ENCODE assay signal across 16 cellular contexts in the genomic region with DNA sequence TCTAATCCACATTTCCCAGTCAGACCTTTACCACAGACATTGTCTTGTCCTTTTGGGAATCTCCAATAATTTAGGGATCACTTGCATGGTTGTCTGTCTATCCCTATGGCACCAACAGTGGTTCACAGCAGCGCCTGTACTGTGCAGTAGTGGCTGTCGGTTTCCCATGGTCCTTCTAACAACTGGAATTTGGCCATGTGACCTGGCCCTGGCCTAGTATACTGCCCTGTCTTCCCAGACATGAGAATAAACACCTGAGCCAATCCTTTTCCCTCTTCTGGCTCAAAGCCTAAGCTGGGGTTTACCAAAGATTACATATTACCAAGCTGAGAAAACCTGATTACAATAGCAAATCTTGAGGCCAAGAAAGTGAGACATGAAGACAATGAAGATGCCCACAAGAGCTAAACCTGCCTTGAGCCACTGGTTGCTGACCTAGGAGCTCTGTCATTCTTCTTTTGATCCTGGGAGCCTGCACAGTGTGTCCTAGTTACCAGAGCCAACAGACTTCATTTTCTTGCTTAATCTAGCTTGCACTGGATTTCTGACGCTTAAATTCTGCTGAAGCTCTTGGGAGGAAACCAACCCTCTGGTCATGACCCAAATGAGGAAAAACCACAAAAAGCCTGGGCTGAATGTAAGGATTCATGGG.
DNase-seq lines count a peak whose midpoint lies in the region; ATAC-seq and TF ChIP-seq lines count a peak whose summit lies in the region.
"Had no signal": no experiment of that assay in that cellular context is flagged by ENCODE, and none has a peak within 500 bp of the region (broad histone marks: within the 10 kb centered on the region; RNA-seq: fewer than 3 reads in every experiment).

No MANE protein-coding gene starts in this region.

- DNase-seq in esophagus squamous epithelium (lab: John Stamatoyannopoulos, UW) (no peak), kidney tubule cell (ENCODE audit: low spot score) (peak; percentile 65), vagina (ENCODE audit: extremely low spot score in 2 of 2) (no peak), NK-92 (lab: John Stamatoyannopoulos, UW; ENCODE audit: unreplicated experiment) (no peak), NCI-H526 (lab: John Stamatoyannopoulos, UW) (no peak)
- DNase-seq: activated CD4-positive, CD25-positive, alpha-beta regulatory T cell treated with anti-CD3 and anti-CD28 coated beads, Interleukin-2, amount 50 U/mL, for 72 hours; activated T-cell treated with anti-CD3 and anti-CD28 coated beads for 4 hours; CD4-positive, CD25-positive, alpha-beta regulatory T cell; MG63; NCI-H187 treated with DMSO at 0.1 percent for 48 hours; psoas muscle had no signal

- intact Hi-C loops in esophagus squamous epithelium (cut with DNase I), result no loop called here
- intact Hi-C loops in vagina (cut with DNase I), result no loop called here

- H3K27me3 ChIP-seq in esophagus squamous epithelium, result no peaks in the 10 kb centered on the region
- H3K27me3 ChIP-seq in vagina, result no peaks in the 10 kb centered on the region
- H3K27me3 ChIP-seq: gastrocnemius medialis, MG63 had no signal

- H3K4me3 ChIP-seq in esophagus squamous epithelium, result no peak overlapping the region
- H3K4me3 ChIP-seq in vagina, result no peak overlapping the region
- H3K4me3 ChIP-seq: gastrocnemius medialis, MG63, psoas muscle, thoracic aorta had no signal

- no peak for ATAC-seq in HG02870 (IDR thresholded peaks at IDR 0.05; ENCODE audit: unreplicated experiment)
- ATAC-seq: activated naive CD4-positive, alpha-beta T cell treated with anti-CD3 and anti-CD28 coated beads, Interleukin-2, amount 50 U/mL, for 72 hours had no signal

- WGBS in esophagus squamous epithelium, 2 donors, result 68 to 72% methylated on average over 2 to 3 of the region's 3 CpGs

- peak overlapping the region; percentile 2 for H3K27ac ChIP-seq in angular gyrus (ENCODE audit: low read depth, low read length)
- peak overlapping the region in 3 of 4 donors; percentile 14 to 57 (median 33) for H3K27ac ChIP-seq in esophagus squamous epithelium
- H3K27ac ChIP-seq in vagina, result peak overlapping the region; percentile 54
- H3K27ac ChIP-seq: psoas muscle, thoracic aorta had no signal

- H3K9me3 ChIP-seq in esophagus squamous epithelium, result no peaks in the 10 kb centered on the region
- no peaks in the 10 kb centered on the region for H3K9me3 ChIP-seq in vagina
- H3K9me3 ChIP-seq: gastrocnemius medialis, MG63, psoas muscle, thoracic aorta had no signal

- TF ChIP-seq CTCF in esophagus squamous epithelium (IDR thresholded peaks at IDR 0.05) (no peak), vagina (IDR thresholded peaks at IDR 0.05) (no peak)

- H3K36me3 ChIP-seq in esophagus squamous epithelium (no peaks in the 10 kb centered on the region), vagina (no peaks in the 10 kb centered on the region)
- H3K36me3 ChIP-seq: gastrocnemius medialis, MG63, thoracic aorta had no signal

- H3K4me1 ChIP-seq in esophagus squamous epithelium (peaks cover 0 to 60% (median 8%) of the 10 kb centered on the region in 3 donors), vagina (peaks cover 27% of the 10 kb centered on the region)
- H3K4me1 ChIP-seq: gastrocnemius medialis, psoas muscle had no signal

- TF ChIP-seq POLR2A in esophagus squamous epithelium (IDR thresholded peaks at IDR 0.05) (no peak), vagina (IDR thresholded peaks at IDR 0.05) (no peak)

Comparison
In these comparisons a context has a peak if more than half of its experiments do, and no peak if none do; other contexts are left out.
1. H3K27ac ChIP-seq: peak in every context shown above with its lines; median percentile 54 in vagina; 33 in esophagus squamous epithelium; 2 in angular gyrus.